Comparison of ENCODE assay signal across 1 cellular context in the genomic region with DNA sequence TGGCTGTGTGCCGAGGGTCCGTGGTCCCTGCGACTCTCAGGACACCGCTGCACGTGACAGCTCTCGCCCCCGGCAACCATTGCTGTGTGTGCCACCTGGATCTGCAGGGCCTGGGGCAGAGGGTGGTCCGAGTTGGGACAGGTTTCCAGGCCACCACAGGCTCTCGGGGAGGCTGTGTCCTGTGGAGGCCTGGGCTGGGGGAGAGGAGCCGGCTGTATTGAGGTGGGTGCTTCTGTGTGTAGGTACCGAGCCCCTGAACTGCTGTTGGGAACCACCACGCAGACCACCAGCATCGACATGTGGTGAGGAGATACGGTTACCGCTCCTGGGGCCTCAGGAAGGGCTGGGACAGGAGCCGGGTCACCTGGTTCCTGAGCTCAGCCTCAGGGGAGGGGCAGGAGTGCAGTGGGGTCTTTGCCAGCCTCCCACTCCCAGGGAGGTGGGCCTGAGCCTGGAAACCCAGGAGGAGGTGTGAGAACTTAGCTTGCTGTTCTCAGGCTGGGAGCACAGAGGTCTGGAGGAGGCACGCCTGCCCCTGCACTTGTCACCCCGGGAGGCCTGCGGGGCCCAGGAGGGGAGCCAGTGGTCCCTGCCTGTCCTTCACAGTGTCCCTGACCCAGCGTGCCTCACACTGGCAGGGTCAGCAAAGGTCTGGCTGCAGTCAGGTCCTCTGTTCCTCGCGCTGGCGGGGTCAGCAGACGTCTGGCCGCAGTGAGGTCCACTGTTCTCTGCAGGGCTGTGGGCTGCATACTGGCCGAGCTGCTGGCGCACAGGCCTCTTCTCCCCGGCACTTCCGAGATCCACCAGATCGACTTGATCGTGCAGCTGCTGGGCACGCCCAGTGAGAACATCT.
TF ChIP-seq lines count a peak whose summit lies in the region.

No MANE protein-coding gene starts in this region.

TF ChIP-seq in HepG2, 621 proteins besides CTCF, POLR2A, EP300 and RAD21 (continued from another document and continues in another):
- TF ChIP-seq CEBPB (IDR thresholded peaks at IDR 0.05; ENCODE audit: borderline replicate concordance, low read depth, low read length) (no peak), ZNF33B (CRISPR knock-in tag; IDR thresholded peaks at IDR 0.05) (no peak), SP2 (CRISPR knock-in tag; IDR thresholded peaks at IDR 0.05) (peak; percentile 30; the same call in 1 of the 2 replicates), POLR2AphosphoS2 (IDR thresholded peaks at IDR 0.05; ENCODE audit: low read depth, low read length) (no peak), ZNF441 (CRISPR knock-in tag; IDR thresholded peaks at IDR 0.05; ENCODE audit: borderline replicate concordance) (no peak), SIX4 (CRISPR knock-in tag; IDR thresholded peaks at IDR 0.05) (no peak), NFATC3 (CRISPR knock-in tag; IDR thresholded peaks at IDR 0.05) (no peak), ZNF160 (CRISPR knock-in tag; IDR thresholded peaks at IDR 0.05) (no peak), ZNF446 (CRISPR knock-in tag; IDR thresholded peaks at IDR 0.05) (peak; percentile 13; the same call in 1 of the 2 replicates), NAIF1 (CRISPR knock-in tag; IDR thresholded peaks at IDR 0.05; ENCODE audit: borderline replicate concordance) (no peak), ZNF556 (CRISPR knock-in tag; IDR thresholded peaks at IDR 0.05; ENCODE audit: borderline replicate concordance) (no peak; the same call in 1 of the 2 replicates), TBP (CRISPR knock-in tag; IDR thresholded peaks at IDR 0.05) (no peak), ZNF225 (CRISPR knock-in tag; IDR thresholded peaks at IDR 0.05) (no peak; the same call in 1 of the 2 replicates), MLLT10 (CRISPR knock-in tag; IDR thresholded peaks at IDR 0.05) (no peak), CBFB (CRISPR knock-in tag; IDR thresholded peaks at IDR 0.05) (no peak), SRSF1 (optimal IDR thresholded peaks at IDR 0.05; ENCODE audit: low read depth, low read length) (no peak), JARID2 (CRISPR knock-in tag; IDR thresholded peaks at IDR 0.05; ENCODE audit: insufficient replicate concordance) (no peak), ZNF451 (CRISPR knock-in tag; IDR thresholded peaks at IDR 0.05) (no peak; the same call in 1 of the 2 replicates), GFI1 (CRISPR knock-in tag; IDR thresholded peaks at IDR 0.05; ENCODE audit: borderline replicate concordance) (no peak; the same call in 1 of the 2 replicates), ZNF781 (CRISPR knock-in tag; IDR thresholded peaks at IDR 0.05; ENCODE audit: borderline replicate concordance, not compliant biosample characterization) (no peak), RFX3 (CRISPR knock-in tag; IDR thresholded peaks at IDR 0.05) (no peak), ZNF589 (CRISPR knock-in tag; conservative IDR thresholded peaks at IDR 0.05) (no peak), HOXA9 (CRISPR knock-in tag; IDR thresholded peaks at IDR 0.05; ENCODE audit: borderline replicate concordance) (no peak), SIX1 (CRISPR knock-in tag; IDR thresholded peaks at IDR 0.05; ENCODE audit: borderline replicate concordance) (no peak), ETV6 (CRISPR knock-in tag; conservative IDR thresholded peaks at IDR 0.05) (no peak), ZZZ3 (CRISPR knock-in tag; IDR thresholded peaks at IDR 0.05; ENCODE audit: borderline replicate concordance) (0 out of 2 replicates have a peak, but pooled peaks have one; percentile 28), ZNF253 (CRISPR knock-in tag; IDR thresholded peaks at IDR 0.05; ENCODE audit: borderline replicate concordance) (no peak), ISX (CRISPR knock-in tag; conservative IDR thresholded peaks at IDR 0.05) (no peak), ZNF260 (CRISPR knock-in tag; IDR thresholded peaks at IDR 0.05; ENCODE audit: borderline replicate concordance, low read depth) (no peak), ZNF543 (CRISPR knock-in tag; IDR thresholded peaks at IDR 0.05) (no peak), HDAC1 (CRISPR knock-in tag; IDR thresholded peaks at IDR 0.05) (peak; percentile 87)
- TF ChIP-seq, protein P1, sequence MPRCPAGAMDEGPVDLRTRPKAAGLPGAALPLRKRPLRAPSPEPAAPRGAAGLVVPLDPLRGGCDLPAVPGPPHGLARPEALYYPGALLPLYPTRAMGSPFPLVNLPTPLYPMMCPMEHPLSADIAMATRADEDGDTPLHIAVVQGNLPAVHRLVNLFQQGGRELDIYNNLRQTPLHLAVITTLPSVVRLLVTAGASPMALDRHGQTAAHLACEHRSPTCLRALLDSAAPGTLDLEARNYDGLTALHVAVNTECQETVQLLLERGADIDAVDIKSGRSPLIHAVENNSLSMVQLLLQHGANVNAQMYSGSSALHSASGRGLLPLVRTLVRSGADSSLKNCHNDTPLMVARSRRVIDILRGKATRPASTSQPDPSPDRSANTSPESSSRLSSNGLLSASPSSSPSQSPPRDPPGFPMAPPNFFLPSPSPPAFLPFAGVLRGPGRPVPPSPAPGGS (CRISPR knock-in tag; IDR thresholded peaks at IDR 0.05): 0 out of 2 replicates have a peak, but pooled peaks have one; percentile 51
- TF ChIP-seq, protein P2, sequence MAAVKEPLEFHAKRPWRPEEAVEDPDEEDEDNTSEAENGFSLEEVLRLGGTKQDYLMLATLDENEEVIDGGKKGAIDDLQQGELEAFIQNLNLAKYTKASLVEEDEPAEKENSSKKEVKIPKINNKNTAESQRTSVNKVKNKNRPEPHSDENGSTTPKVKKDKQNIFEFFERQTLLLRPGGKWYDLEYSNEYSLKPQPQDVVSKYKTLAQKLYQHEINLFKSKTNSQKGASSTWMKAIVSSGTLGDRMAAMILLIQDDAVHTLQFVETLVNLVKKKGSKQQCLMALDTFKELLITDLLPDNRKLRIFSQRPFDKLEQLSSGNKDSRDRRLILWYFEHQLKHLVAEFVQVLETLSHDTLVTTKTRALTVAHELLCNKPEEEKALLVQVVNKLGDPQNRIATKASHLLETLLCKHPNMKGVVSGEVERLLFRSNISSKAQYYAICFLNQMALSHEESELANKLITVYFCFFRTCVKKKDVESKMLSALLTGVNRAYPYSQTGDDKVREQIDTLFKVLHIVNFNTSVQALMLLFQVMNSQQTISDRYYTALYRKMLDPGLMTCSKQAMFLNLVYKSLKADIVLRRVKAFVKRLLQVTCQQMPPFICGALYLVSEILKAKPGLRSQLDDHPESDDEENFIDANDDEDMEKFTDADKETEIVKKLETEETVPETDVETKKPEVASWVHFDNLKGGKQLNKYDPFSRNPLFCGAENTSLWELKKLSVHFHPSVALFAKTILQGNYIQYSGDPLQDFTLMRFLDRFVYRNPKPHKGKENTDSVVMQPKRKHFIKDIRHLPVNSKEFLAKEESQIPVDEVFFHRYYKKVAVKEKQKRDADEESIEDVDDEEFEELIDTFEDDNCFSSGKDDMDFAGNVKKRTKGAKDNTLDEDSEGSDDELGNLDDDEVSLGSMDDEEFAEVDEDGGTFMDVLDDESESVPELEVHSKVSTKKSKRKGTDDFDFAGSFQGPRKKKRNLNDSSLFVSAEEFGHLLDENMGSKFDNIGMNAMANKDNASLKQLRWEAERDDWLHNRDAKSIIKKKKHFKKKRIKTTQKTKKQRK (IDR thresholded peaks at IDR 0.05; ENCODE audit: low read length): no peak
- TF ChIP-seq, protein P3, sequence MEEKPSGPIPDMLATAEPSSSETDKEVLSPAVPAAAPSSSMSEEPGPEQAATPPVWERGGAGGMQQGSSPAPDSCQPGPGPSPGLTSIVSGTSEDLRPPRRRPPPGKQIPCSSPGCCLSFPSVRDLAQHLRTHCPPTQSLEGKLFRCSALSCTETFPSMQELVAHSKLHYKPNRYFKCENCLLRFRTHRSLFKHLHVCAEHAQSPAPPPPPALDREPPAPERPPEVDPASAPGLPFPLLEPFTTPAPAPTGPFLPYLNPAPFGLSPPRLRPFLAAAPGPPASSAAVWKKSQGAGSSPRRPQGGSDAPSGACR (CRISPR knock-in tag; IDR thresholded peaks at IDR 0.05): peak; percentile 71; the same call in 1 of the 2 replicates
- TF ChIP-seq, protein P4, sequence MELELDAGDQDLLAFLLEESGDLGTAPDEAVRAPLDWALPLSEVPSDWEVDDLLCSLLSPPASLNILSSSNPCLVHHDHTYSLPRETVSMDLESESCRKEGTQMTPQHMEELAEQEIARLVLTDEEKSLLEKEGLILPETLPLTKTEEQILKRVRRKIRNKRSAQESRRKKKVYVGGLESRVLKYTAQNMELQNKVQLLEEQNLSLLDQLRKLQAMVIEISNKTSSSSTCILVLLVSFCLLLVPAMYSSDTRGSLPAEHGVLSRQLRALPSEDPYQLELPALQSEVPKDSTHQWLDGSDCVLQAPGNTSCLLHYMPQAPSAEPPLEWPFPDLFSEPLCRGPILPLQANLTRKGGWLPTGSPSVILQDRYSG (CRISPR knock-in tag; IDR thresholded peaks at IDR 0.05): no peak
- TF ChIP-seq, protein P5, sequence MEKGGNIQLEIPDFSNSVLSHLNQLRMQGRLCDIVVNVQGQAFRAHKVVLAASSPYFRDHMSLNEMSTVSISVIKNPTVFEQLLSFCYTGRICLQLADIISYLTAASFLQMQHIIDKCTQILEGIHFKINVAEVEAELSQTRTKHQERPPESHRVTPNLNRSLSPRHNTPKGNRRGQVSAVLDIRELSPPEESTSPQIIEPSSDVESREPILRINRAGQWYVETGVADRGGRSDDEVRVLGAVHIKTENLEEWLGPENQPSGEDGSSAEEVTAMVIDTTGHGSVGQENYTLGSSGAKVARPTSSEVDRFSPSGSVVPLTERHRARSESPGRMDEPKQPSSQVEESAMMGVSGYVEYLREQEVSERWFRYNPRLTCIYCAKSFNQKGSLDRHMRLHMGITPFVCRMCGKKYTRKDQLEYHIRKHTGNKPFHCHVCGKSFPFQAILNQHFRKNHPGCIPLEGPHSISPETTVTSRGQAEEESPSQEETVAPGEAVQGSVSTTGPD (CRISPR knock-in tag; IDR thresholded peaks at IDR 0.05): no peak
- TF ChIP-seq, protein P6, sequence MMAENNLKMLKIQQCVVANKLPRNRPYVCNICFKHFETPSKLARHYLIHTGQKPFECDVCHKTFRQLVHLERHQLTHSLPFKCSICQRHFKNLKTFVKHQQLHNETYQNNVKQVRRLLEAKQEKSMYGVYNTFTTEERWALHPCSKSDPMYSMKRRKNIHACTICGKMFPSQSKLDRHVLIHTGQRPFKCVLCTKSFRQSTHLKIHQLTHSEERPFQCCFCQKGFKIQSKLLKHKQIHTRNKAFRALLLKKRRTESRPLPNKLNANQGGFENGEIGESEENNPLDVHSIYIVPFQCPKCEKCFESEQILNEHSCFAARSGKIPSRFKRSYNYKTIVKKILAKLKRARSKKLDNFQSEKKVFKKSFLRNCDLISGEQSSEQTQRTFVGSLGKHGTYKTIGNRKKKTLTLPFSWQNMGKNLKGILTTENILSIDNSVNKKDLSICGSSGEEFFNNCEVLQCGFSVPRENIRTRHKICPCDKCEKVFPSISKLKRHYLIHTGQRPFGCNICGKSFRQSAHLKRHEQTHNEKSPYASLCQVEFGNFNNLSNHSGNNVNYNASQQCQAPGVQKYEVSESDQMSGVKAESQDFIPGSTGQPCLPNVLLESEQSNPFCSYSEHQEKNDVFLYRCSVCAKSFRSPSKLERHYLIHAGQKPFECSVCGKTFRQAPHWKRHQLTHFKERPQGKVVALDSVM (CRISPR knock-in tag; IDR thresholded peaks at IDR 0.05): no peak
- TF ChIP-seq, protein P7, sequence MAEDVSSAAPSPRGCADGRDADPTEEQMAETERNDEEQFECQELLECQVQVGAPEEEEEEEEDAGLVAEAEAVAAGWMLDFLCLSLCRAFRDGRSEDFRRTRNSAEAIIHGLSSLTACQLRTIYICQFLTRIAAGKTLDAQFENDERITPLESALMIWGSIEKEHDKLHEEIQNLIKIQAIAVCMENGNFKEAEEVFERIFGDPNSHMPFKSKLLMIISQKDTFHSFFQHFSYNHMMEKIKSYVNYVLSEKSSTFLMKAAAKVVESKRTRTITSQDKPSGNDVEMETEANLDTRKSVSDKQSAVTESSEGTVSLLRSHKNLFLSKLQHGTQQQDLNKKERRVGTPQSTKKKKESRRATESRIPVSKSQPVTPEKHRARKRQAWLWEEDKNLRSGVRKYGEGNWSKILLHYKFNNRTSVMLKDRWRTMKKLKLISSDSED (CRISPR knock-in tag; IDR thresholded peaks at IDR 0.05): no peak
- TF ChIP-seq, protein P8, sequence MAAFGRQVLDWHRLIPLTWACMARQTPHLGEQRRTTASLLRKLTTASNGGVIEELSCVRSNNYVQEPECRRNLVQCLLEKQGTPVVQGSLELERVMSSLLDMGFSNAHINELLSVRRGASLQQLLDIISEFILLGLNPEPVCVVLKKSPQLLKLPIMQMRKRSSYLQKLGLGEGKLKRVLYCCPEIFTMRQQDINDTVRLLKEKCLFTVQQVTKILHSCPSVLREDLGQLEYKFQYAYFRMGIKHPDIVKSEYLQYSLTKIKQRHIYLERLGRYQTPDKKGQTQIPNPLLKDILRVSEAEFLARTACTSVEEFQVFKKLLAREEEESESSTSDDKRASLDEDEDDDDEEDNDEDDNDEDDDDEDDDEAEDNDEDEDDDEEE (CRISPR knock-in tag; IDR thresholded peaks at IDR 0.05): no peak
- TF ChIP-seq, protein P9, sequence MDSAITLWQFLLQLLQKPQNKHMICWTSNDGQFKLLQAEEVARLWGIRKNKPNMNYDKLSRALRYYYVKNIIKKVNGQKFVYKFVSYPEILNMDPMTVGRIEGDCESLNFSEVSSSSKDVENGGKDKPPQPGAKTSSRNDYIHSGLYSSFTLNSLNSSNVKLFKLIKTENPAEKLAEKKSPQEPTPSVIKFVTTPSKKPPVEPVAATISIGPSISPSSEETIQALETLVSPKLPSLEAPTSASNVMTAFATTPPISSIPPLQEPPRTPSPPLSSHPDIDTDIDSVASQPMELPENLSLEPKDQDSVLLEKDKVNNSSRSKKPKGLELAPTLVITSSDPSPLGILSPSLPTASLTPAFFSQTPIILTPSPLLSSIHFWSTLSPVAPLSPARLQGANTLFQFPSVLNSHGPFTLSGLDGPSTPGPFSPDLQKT (CRISPR knock-in tag; IDR thresholded peaks at IDR 0.05; ENCODE audit: borderline replicate concordance): no peak
- TF ChIP-seq, protein P10, sequence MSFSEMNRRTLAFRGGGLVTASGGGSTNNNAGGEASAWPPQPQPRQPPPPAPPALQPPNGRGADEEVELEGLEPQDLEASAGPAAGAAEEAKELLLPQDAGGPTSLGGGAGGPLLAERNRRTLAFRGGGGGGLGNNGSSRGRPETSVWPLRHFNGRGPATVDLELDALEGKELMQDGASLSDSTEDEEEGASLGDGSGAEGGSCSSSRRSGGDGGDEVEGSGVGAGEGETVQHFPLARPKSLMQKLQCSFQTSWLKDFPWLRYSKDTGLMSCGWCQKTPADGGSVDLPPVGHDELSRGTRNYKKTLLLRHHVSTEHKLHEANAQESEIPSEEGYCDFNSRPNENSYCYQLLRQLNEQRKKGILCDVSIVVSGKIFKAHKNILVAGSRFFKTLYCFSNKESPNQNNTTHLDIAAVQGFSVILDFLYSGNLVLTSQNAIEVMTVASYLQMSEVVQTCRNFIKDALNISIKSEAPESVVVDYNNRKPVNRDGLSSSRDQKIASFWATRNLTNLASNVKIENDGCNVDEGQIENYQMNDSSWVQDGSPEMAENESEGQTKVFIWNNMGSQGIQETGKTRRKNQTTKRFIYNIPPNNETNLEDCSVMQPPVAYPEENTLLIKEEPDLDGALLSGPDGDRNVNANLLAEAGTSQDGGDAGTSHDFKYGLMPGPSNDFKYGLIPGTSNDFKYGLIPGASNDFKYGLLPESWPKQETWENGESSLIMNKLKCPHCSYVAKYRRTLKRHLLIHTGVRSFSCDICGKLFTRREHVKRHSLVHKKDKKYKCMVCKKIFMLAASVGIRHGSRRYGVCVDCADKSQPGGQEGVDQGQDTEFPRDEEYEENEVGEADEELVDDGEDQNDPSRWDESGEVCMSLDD (CRISPR knock-in tag; IDR thresholded peaks at IDR 0.05; ENCODE audit: borderline replicate concordance): no peak
